9 cellular contexts compared by ENCODE assay signal in the genomic region with DNA sequence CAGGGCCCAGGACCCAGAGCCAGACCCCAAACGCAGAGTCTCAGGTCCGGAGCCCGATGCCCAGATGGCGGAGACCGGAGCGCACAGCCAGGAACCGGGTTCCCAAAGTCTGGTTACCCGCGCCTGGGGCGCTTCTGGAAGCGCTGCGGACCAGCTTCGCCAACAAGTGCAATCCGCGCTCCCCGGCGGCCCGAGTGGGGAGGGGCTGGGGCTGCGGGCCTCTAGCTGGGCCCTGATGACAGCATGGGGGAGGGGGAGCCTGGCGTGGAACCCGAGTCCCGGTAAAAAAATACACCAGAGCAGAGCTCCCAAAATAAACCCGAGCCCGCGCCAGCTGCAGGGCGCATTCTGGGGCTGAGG. TPM values are rescaled to one million over a fixed set of nuclear protein-coding genes. Genes with fewer than 3 reads are reported as not detected.
DNase-seq lines count a peak whose midpoint lies in the region; ATAC-seq, FAIRE-seq and TF ChIP-seq lines count a peak whose summit lies in the region.
"Had no signal": no experiment of that assay in that cellular context is flagged by ENCODE, and none has a peak within 500 bp of the region (broad histone marks: within the 10 kb centered on the region; RNA-seq: fewer than 3 reads in every experiment).

No MANE protein-coding gene starts in this region.

- no peak for FAIRE-seq in kidney (lab: Jason Lieb, UNC)

- CTCF ChIA-PET in activated CD4-positive, alpha-beta memory T cell treated with anti-CD3 and anti-CD28 coated beads, Interleukin-2, amount 10 ng/mL, durations not matched to agents 7 days and 5 days (lab: Charles Lee) = interaction anchor here (0.7 to 17.8 kb wide), 6 partner anchors 15 to 467 kb away, joined by 3 to 202 read pairs (median 4); partner anchors contain the start of gene HPCAL4

- ATAC-seq in GM18519 (IDR thresholded peaks at IDR 0.05; ENCODE audit: low FRiP score, unreplicated experiment) = no peak
- ATAC-seq in HG03139 (IDR thresholded peaks at IDR 0.05; ENCODE audit: unreplicated experiment) = no peak

- H3K27me3 Mint-ChIP-seq in activated CD4-positive, alpha-beta memory T cell treated with anti-CD3 and anti-CD28 coated beads, Interleukin-2, amount 10 ng/mL, durations not matched to agents 7 days and 5 days = peaks cover 31% of the 10 kb centered on the region

- H3K9me3 ChIP-seq in kidney (ENCODE audit: control insufficient read depth in 1 of 2, low read length in 2 of 2) (no peaks in the 10 kb centered on the region), suprapubic skin (no peaks in the 10 kb centered on the region)

- TF ChIP-seq CTCF in kidney (IDR thresholded peaks at IDR 0.05; ENCODE audit: borderline replicate concordance, extremely low read depth, insufficient read depth) (no peak), suprapubic skin (IDR thresholded peaks at IDR 0.05) (no peak)

- no peak for TF ChIP-seq EP300 in suprapubic skin (IDR thresholded peaks at IDR 0.05)

- H3K9me3 Mint-ChIP-seq in activated CD4-positive, alpha-beta memory T cell treated with anti-CD3 and anti-CD28 coated beads, Interleukin-2, amount 10 ng/mL, durations not matched to agents 7 days and 5 days = no peaks in the 10 kb centered on the region

- peaks cover 40% of the 10 kb centered on the region for H3K27me3 ChIP-seq in suprapubic skin

- no peak overlapping the region for H3K9ac ChIP-seq in kidney (ENCODE audit: low read length in 2 of 2)

- H3K4me3 ChIP-seq in kidney (ENCODE audit: low read length in 2 of 2) (peak overlapping the region in 1 of 2 donors; percentile 46), suprapubic skin (peak overlapping the region; percentile 52)

- 0% methylated on average over 16 of the region's 26 CpGs for WGBS in suprapubic skin

- H3K4me1 ChIP-seq in kidney (ENCODE audit: control insufficient read depth in 1 of 2, insufficient read depth in 1 of 2, low read depth in 1 of 2, low read length in 2 of 2) (peaks cover 0 to 4% of the 10 kb centered on the region in 2 donors), suprapubic skin (peaks cover 16% of the 10 kb centered on the region)

- H3K4me3 Mint-ChIP-seq in activated CD4-positive, alpha-beta memory T cell treated with anti-CD3 and anti-CD28 coated beads, Interleukin-2, amount 10 ng/mL, durations not matched to agents 7 days and 5 days = no peak overlapping the region

- TF ChIP-seq POLR2A in suprapubic skin (IDR thresholded peaks at IDR 0.05) = no peak

- POLR2A ChIA-PET in activated CD4-positive, alpha-beta memory T cell treated with anti-CD3 and anti-CD28 coated beads, Interleukin-2, amount 10 ng/mL, durations not matched to agents 7 days and 5 days (lab: Charles Lee) = interaction anchor here (1.1 to 2.3 kb wide), 4 partner anchors 10 to 13 kb away, joined by 4 to 8 read pairs (median 5); no protein-coding TSS in a partner anchor

- no peaks in the 10 kb centered on the region for H3K36me3 Mint-ChIP-seq in activated CD4-positive, alpha-beta memory T cell treated with anti-CD3 and anti-CD28 coated beads, Interleukin-2, amount 10 ng/mL, durations not matched to agents 7 days and 5 days (ENCODE audit: low read depth)

- intact Hi-C loops in kidney (cut with DNase I) = no loop called here

- no peak overlapping the region for H3K27ac ChIP-seq in kidney (ENCODE audit: low read depth in 2 of 2, low read length in 2 of 2)
- no peak overlapping the region for H3K27ac ChIP-seq in suprapubic skin

- H3K4me1 Mint-ChIP-seq in activated CD4-positive, alpha-beta memory T cell treated with anti-CD3 and anti-CD28 coated beads, Interleukin-2, amount 10 ng/mL, durations not matched to agents 7 days and 5 days = peaks cover 17% of the 10 kb centered on the region

- H3K27ac Mint-ChIP-seq in activated CD4-positive, alpha-beta memory T cell treated with anti-CD3 and anti-CD28 coated beads, Interleukin-2, amount 10 ng/mL, durations not matched to agents 7 days and 5 days = no peak overlapping the region

- peak; percentile 83 for DNase-seq in NCI-H2029 (lab: John Stamatoyannopoulos, UW)
- DNase-seq in NCI-H2029 treated with DMSO at 0.1 percent for 48 hours (lab: John Stamatoyannopoulos, UW) = no peak
- DNase-seq in astrocyte of the hippocampus (ENCODE audit: low read depth, low spot score) = peak; percentile 22
- DNase-seq in kidney = peak; percentile 77
- DNase-seq in suprapubic skin (ENCODE audit: low spot score in 2 of 2) = no peak
- no peak for DNase-seq in activated CD4-positive, alpha-beta memory T cell treated with anti-CD3 and anti-CD28 coated beads, Interleukin-2, amount 10 ng/mL, durations not matched to agents 7 days and 5 days
- DNase-seq: COR-L47 had no signal

- H3K36me3 ChIP-seq in kidney (ENCODE audit: control insufficient read depth in 1 of 2, insufficient read depth in 2 of 2, low read length in 2 of 2) = no peaks in the 10 kb centered on the region
- H3K36me3 ChIP-seq in suprapubic skin = no peaks in the 10 kb centered on the region

RNA-seq across cellular contexts. Expression of gene NT5C1A, which starts 0.5 kb away (rescaled TPM):
- total RNA-seq in kidney (2.0 TPM), suprapubic skin (not detected)
- polyA plus RNA-seq in kidney (ENCODE audit: insufficient read depth, low read depth, low replicate concordance) = 0.62 TPM
- not detected for total RNA-seq in activated CD4-positive, alpha-beta memory T cell treated with anti-CD3 and anti-CD28 coated beads, Interleukin-2, amount 10 ng/mL, durations not matched to agents 7 days and 5 days

RNA-seq across cellular contexts. Expression of gene HPCAL4, which starts 19.8 kb away (rescaled TPM):
- 5.2 TPM for total RNA-seq in kidney
- polyA plus RNA-seq in kidney (ENCODE audit: insufficient read depth, low read depth, low replicate concordance) = 3.9 TPM
- total RNA-seq in suprapubic skin = under 1 TPM in 1 of 4 donors, not detected in 3; 0.55 TPM
- total RNA-seq in activated CD4-positive, alpha-beta memory T cell treated with anti-CD3 and anti-CD28 coated beads, Interleukin-2, amount 10 ng/mL, durations not matched to agents 7 days and 5 days = 1 to 10 TPM; 2.4 to 2.6 TPM

RNA-seq across cellular contexts. Expression of gene HEYL, which starts 32.0 kb away (rescaled TPM):
- total RNA-seq in kidney = 32.8 TPM
- polyA plus RNA-seq in kidney (ENCODE audit: insufficient read depth, low read depth, low replicate concordance) = 7.2 TPM
- total RNA-seq in suprapubic skin = 1 to 10 TPM; 1.3 to 3.0 (median 1.8) TPM
- total RNA-seq in activated CD4-positive, alpha-beta memory T cell treated with anti-CD3 and anti-CD28 coated beads, Interleukin-2, amount 10 ng/mL, durations not matched to agents 7 days and 5 days = not detected

Comparison
In these comparisons a context has a peak if more than half of its experiments do, and no peak if none do; other contexts are left out.
1. DNase-seq: peak in NCI-H2029 (single experiment), astrocyte of the hippocampus (single experiment) and kidney (single experiment); none in NCI-H2029 treated with DMSO at 0.1 percent for 48 hours (single experiment), suprapubic skin (0 of 2) and activated CD4-positive, alpha-beta memory T cell treated with anti-CD3 and anti-CD28 coated beads, Interleukin-2, amount 10 ng/mL, durations not matched to agents 7 days and 5 days (single experiment).